8 cellular contexts compared by ENCODE assay signal in the genomic region with DNA sequence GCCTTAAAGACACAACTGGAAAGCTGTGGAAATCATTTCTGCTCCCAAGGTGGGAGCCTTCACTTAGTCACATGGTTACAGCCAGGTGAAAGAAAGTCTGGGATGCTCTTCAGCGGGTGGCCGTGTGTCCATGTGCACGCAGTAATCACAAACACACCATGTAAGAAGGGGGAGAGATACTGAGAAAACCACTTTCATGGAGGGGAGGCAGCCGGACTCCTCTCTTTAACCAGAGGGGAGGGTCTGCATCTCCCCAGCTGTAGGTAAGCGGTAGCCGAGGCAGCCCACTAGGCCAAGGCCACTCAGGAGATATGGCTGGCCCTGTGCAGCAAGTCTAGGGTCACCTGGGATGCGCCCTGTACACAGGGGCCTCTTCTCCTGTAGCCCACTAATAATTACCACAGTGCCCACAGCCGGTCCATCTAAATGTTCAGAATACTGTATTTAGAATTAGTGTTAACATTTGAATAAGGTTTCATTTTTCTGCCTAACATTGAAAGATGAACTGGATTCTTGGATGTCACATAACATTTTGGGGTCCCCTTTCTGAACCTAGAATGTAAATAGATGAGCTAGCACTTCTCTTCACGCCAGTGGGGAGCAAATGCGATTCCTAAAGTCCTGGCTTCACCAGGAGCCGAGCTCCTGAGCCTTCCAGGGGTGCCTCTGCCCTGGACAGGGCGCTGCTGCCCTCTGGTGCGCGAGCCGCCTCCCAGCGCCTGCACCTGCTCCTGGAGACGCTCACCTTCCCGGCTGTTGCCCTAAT. TPM values are rescaled to one million over a fixed set of nuclear protein-coding genes. Genes with fewer than 3 reads are reported as not detected.
A peak's percentile ranks its signal among the peaks of the same experiment; 100 is the strongest.
DNase-seq lines count a peak whose midpoint lies in the region; ATAC-seq and TF ChIP-seq lines count a peak whose summit lies in the region.

No MANE protein-coding gene starts in this region.

- no peak overlapping the region for H2AFZ ChIP-seq in OCI-LY7 (ENCODE audit: low read length)

- H4K20me1 ChIP-seq in OCI-LY7 (ENCODE audit: insufficient read depth, low read length), result no peaks in the 10 kb centered on the region

- peak; percentile 29 for TF ChIP-seq CTCF in AG09319 (IDR thresholded peaks at IDR 0.05; ENCODE audit: low read depth, low read length)
- TF ChIP-seq CTCF in OCI-LY7 (conservative IDR thresholded peaks at IDR 0.05; ENCODE audit: low read length), result peak; percentile 99

- CTCF ChIA-PET in OCI-LY7 (lab: Charles Lee; ENCODE audit: unreplicated experiment), result interaction anchor here (0.7 to 1.4 kb wide), 10 partner anchors 8 to 188 kb away, joined by 3 to 8 read pairs (median 4); a partner anchor contains a TSS

- POLR2A ChIA-PET in OCI-LY7 (lab: Charles Lee), result interaction anchor here (0.5 to 3.9 kb wide), 7 partner anchors 12 to 364 kb away, joined by 3 to 23 read pairs (median 3); a partner anchor contains a TSS

- DNase-seq in AG09319 (ENCODE audit: extremely low read depth, low read depth) (no peak), OCI-LY7 (ENCODE audit: low spot score) (peak; percentile 75), hepatic stellate cell (ENCODE audit: low spot score) (peak; percentile 15), NCI-H1694 treated with DMSO at 0.1 percent for 48 hours (lab: John Stamatoyannopoulos, UW) (no peak)
- DNase-seq in activated naive CD4-positive, alpha-beta T cell treated with Interleukin-2 at 50 U/mL for 16 hours, result peak; percentile 64
- peak; percentile 49 for DNase-seq in stimulated activated CD4-positive, alpha-beta T cell treated with anti-CD3 and anti-CD28 coated beads, Interleukin-12 subunit alpha, Interleukin-12 subunit beta, amount 100 ng/mL, for 4 hours

- no peak overlapping the region for H3K4me3 ChIP-seq in OCI-LY7 (ENCODE audit: low read depth, low read length, poor library complexity, severe bottlenecking)

- peaks cover 28% of the 10 kb centered on the region for H3K4me1 ChIP-seq in OCI-LY7 (ENCODE audit: insufficient read depth, low read length, poor library complexity, severe bottlenecking)

- no TSS peak for BruUV-seq in OCI-LY7 (replicated peaks; lab: Mats Ljungman, UMichigan)

- no peaks in the 10 kb centered on the region for H3K9me2 ChIP-seq in OCI-LY7 (ENCODE audit: insufficient read depth, low read length)

- ATAC-seq in GM18511 (IDR thresholded peaks at IDR 0.05; ENCODE audit: unreplicated experiment), result peak; percentile 75
- ATAC-seq in HG03159 (IDR thresholded peaks at IDR 0.05; ENCODE audit: unreplicated experiment), result peak; percentile 71

- H3K4me2 ChIP-seq in OCI-LY7 (ENCODE audit: low read length), result no peak overlapping the region

- H3K27ac ChIP-seq in OCI-LY7 (ENCODE audit: low read depth, low read length, poor library complexity, severe bottlenecking), result no peak overlapping the region

- 0 out of 2 replicates have a peak, but pooled peaks cover 4% of the 10 kb centered on the region for H3K9me3 ChIP-seq in OCI-LY7 (ENCODE audit: low read length)

- H3K79me2 ChIP-seq in OCI-LY7 (ENCODE audit: insufficient read depth, low read depth, low read length), result no peaks in the 10 kb centered on the region

- intact Hi-C loops in OCI-LY7 (cut with micrococcal nuclease; ENCODE audit: unreplicated experiment), result loop anchor here (1.0 to 2.0 kb wide), 6 partner anchors 27 to 367 kb away; a partner anchor contains a TSS

- no peaks in the 10 kb centered on the region for H3K36me3 ChIP-seq in OCI-LY7 (ENCODE audit: insufficient read depth, low read length)

RNA-seq across cellular contexts. Expression of a gene that starts 15.9 kb away (rescaled TPM):
- not detected in 2 replicates for total RNA-seq in OCI-LY7 (2014; rRNA removed; shearing (Covaris generic))
- not detected in 2 replicates for total RNA-seq in OCI-LY7 (2022)

RNA-seq across cellular contexts. Expression of a gene that starts 19.0 kb away (rescaled TPM):
- total RNA-seq in OCI-LY7 (2014; rRNA removed; shearing (Covaris generic)), result 0.05 and 0.35 TPM in 2 replicates
- total RNA-seq in OCI-LY7 (2022), result 0.10 TPM in 1 of 2 replicates, not detected in the other

Comparison
In these comparisons a context has a peak if more than half of its experiments do, and no peak if none do; other contexts are left out.
1. DNase-seq: peak in OCI-LY7 (single experiment), activated naive CD4-positive, alpha-beta T cell treated with Interleukin-2 at 50 U/mL for 16 hours (single experiment), hepatic stellate cell (single experiment) and stimulated activated CD4-positive, alpha-beta T cell treated with anti-CD3 and anti-CD28 coated beads, Interleukin-12 subunit alpha, Interleukin-12 subunit beta, amount 100 ng/mL, for 4 hours (single experiment); none in AG09319 (single experiment) and NCI-H1694 treated with DMSO at 0.1 percent for 48 hours (single experiment).